ENCODE assay signal across 8 cellular contexts in the genomic region with DNA sequence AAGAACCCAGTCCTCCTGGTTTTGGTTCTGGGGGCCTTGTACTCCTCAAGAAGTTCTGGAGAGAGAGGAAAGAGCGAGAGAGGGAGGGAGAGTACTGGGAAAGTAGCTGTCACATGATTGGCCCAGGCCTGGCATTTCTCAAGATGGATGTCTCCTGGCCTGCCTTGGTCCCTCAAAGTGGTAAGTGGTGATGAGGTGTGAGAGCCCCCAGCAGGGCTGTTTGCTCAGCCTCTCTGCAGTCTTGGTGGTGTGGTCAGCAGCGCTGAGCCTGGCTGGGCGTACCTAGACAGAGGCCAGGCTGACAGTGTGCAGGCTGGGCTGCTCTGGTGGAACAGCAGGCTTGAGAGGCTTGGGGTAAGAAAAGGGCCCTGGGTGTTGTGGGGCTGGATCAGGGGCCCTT. TPM values are rescaled to one million over a fixed set of nuclear protein-coding genes. Genes with fewer than 3 reads are reported as not detected.
"Had no signal": no experiment of that assay in that cellular context is flagged by ENCODE, and none has a peak within 500 bp of the region (broad histone marks: within the 10 kb centered on the region; RNA-seq: fewer than 3 reads in every experiment).

No MANE protein-coding gene starts in this region.

- H3K27ac ChIP-seq: skin epidermis had no signal

- H3K4me3 ChIP-seq: mucosa of descending colon, skin epidermis had no signal

- DNase-seq: hippocampal formation, mucosa of descending colon, occipital lobe, SW 1271 had no signal

- ATAC-seq: mucosa of descending colon had no signal

- H3K9me3 ChIP-seq: mucosa of descending colon had no signal

RNA-seq across cellular contexts. Expression of gene SPEG, which starts 2.5 kb away (rescaled TPM):
- total RNA-seq: activated T-helper 2 cell treated with anti-CD3 and anti-CD28 coated beads, Interferon-gamma antibody, Interleukin-2, Interleukin-4, amounts not matched to agents 10 μg/mL and 5 μg/mL and 100 μg/mL, durations not matched to agents 14 hours and 24 hours and 36 hours had no signal

RNA-seq across cellular contexts. Expression of gene DES, which starts 19.0 kb away (rescaled TPM):
- total RNA-seq: activated T-helper 2 cell treated with anti-CD3 and anti-CD28 coated beads, Interferon-gamma antibody, Interleukin-2, Interleukin-4, amounts not matched to agents 10 μg/mL and 5 μg/mL and 100 μg/mL, durations not matched to agents 14 hours and 24 hours and 36 hours; dermis microvascular lymphatic vessel endothelial cell; natural killer cell treated with Interleukin-12 subunit alpha and Interleukin-12 subunit beta and Interleukin-15 and Interleukin-18, amount 100 ng/mL, for 72 hours had no signal
